In genomic region chr2:179446475-179447141, GRCh38 we compare ENCODE assay signal across 15 cellular contexts.
"Had no signal": no experiment of that assay in that cellular context is flagged by ENCODE, and none has a peak within 500 bp of the region (broad histone marks: within the 10 kb centered on the region; RNA-seq: fewer than 3 reads in every experiment).

No MANE protein-coding gene starts in this region.

- H3K9me3 Mint-ChIP-seq: T-helper 1 cell treated with Interleukin-12 subunit alpha and Interleukin-12 subunit beta and Interleukin-4 antibody, amounts not matched to agents 30 μg/mL and 1 μg/mL, for 36 hours had no signal

- DNase-seq: activated CD4-positive, alpha-beta T cell treated with anti-CD3 and anti-CD28 coated beads, Interleukin-2, amount 50 U/mL, for 1 hour; activated CD4-positive, CD25-positive, alpha-beta regulatory T cell; activated gamma-delta T cell; brain microvascular endothelial cell; endodermal cell; glutamatergic neuron; left cardiac atrium; nephron progenitor cell; ovary; stimulated activated CD4-positive, alpha-beta T cell treated with anti-CD3 and anti-CD28 coated beads, Interleukin-15, amount 100 ng/mL, for 24 hours; thyroid gland had no signal

- H3K4me3 ChIP-seq: ovary, thyroid gland, vagina had no signal

- H3K27ac Mint-ChIP-seq: activated naive CD8-positive, alpha-beta T cell; endodermal cell; nephron progenitor cell; T-helper 1 cell treated with Interleukin-12 subunit alpha and Interleukin-12 subunit beta and Interleukin-4 antibody, amounts not matched to agents 30 μg/mL and 1 μg/mL, for 36 hours had no signal

- H3K36me3 Mint-ChIP-seq: activated naive CD8-positive, alpha-beta T cell had no signal

- H3K4me1 ChIP-seq: thyroid gland, vagina had no signal

- H3K27ac ChIP-seq: brain microvascular endothelial cell, ovary, thyroid gland, vagina had no signal

- H3K4me3 Mint-ChIP-seq: activated naive CD8-positive, alpha-beta T cell; endodermal cell; nephron progenitor cell; T-helper 1 cell treated with Interleukin-12 subunit alpha and Interleukin-12 subunit beta and Interleukin-4 antibody, amounts not matched to agents 30 μg/mL and 1 μg/mL, for 36 hours had no signal

- ATAC-seq: esophagus mucosa, left cardiac atrium had no signal

- H3K27me3 ChIP-seq: brain microvascular endothelial cell, ovary, thyroid gland, vagina had no signal

- H3K36me3 ChIP-seq: brain microvascular endothelial cell, ovary, thyroid gland, vagina had no signal
